ENCODE assay signal across 8 cellular contexts in the genomic region with DNA sequence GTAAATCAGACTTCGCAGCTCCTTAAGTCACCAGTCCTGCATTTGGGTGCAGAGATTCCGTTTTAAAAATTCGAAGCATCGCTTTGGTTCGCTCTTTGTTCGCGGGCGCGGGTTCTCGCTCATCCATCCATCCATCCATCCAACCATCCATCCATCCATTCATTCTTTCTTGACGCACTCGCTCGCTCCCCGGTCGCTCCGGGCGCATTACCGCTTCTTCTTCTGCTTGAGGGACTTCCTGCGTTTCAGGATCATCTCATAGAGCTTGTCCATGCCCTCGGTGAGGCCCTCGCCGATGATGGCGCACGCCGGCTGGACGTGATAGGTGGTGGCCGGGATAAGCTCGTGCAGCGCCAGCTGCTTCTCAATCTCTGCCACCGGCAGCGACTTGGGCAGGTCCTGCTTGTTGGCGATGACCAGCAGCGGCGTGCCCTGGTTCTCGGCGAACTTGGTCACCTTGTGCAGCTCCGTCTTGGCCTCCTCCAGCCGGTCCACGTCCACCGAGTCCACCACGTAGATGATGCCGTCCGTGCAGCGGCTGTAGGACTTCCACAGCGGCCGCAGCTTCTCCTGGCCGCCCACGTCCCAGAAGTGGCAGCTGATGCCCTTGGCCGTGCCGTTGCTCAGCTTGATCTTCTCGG. TPM values are rescaled to one million over a fixed set of nuclear protein-coding genes. Genes with fewer than 3 reads are reported as not detected.
DNase-seq lines count a peak whose midpoint lies in the region; ATAC-seq and TF ChIP-seq lines count a peak whose summit lies in the region.

No MANE protein-coding gene starts in this region.

- H4K91ac ChIP-seq in H9 (ENCODE audit: insufficient read length, low read depth, low read length): no peak overlapping the region

- H3K4me1 Mint-ChIP-seq in CD4-positive, CD25-positive, alpha-beta regulatory T cell: peaks cover 13 to 44% (median 33%) of the 10 kb centered on the region in 4 donors
- H3K4me1 Mint-ChIP-seq in H9: peaks cover 34 to 38% of the 10 kb centered on the region in 2 experiments
- peaks cover 51% of the 10 kb centered on the region for H3K4me1 Mint-ChIP-seq in T-helper 17 cell
- H3K4me1 Mint-ChIP-seq in effector memory CD8-positive, alpha-beta T cell (ENCODE audit: low read depth in 2 of 2): peaks cover 48 to 51% of the 10 kb centered on the region in 2 donors

- no peaks in the 10 kb centered on the region for H3K79me1 ChIP-seq in H9 (ENCODE audit: insufficient read depth, low read depth, low read length, poor library complexity, severe bottlenecking)

- peaks cover 19% of the 10 kb centered on the region for H3K23me2 ChIP-seq in H9 (ENCODE audit: insufficient read length, low read depth, low read length, poor library complexity, severe bottlenecking)

- H3K9ac ChIP-seq in H9 (ENCODE audit: extremely low read depth, insufficient read length, low read length): peak overlapping the region; percentile 26

- peaks cover 59% of the 10 kb centered on the region for H3K4me1 ChIP-seq in CD4-positive, CD25-positive, alpha-beta regulatory T cell (ENCODE audit: control insufficient read depth, insufficient read depth, low read length, poor library complexity, severe bottlenecking)
- no peaks in the 10 kb centered on the region; the same call in 1 of the 2 replicates for H3K4me1 ChIP-seq in H9 (ENCODE audit: insufficient read depth, low read length)

- no peak overlapping the region for H3K23ac ChIP-seq in H9 (ENCODE audit: insufficient read length, low read depth, low read length)

- peak overlapping the region; percentile 99 to 100 (median 99) for H3K27ac Mint-ChIP-seq in CD4-positive, CD25-positive, alpha-beta regulatory T cell
- peak overlapping the region in 2 of 3 experiments; percentile 51 to 65; a peak in 4 of 7 replicates for H3K27ac Mint-ChIP-seq in H9
- H3K27ac Mint-ChIP-seq in T-helper 17 cell: peak overlapping the region; percentile 99
- H3K27ac Mint-ChIP-seq in effector memory CD8-positive, alpha-beta T cell: peak overlapping the region; percentile 99 to 100

- H3K4me2 ChIP-seq in H9 (ENCODE audit: insufficient read depth, insufficient read length, low read length): peak overlapping the region; percentile 82

- H3K56ac ChIP-seq in H9 (ENCODE audit: insufficient read length, low read depth, low read length): no peak overlapping the region

- TF ChIP-seq CTCF in H9 (conservative IDR thresholded peaks at IDR 0.05): no peak

- no peak overlapping the region for H2BK5ac ChIP-seq in H9 (ENCODE audit: insufficient read length, low read length)

- H3K4me3 Mint-ChIP-seq in CD4-positive, CD25-positive, alpha-beta regulatory T cell: peak overlapping the region; percentile 92 to 100 (median 98)
- H3K4me3 Mint-ChIP-seq in H9: peak overlapping the region; percentile 72 to 93
- peak overlapping the region; percentile 96 for H3K4me3 Mint-ChIP-seq in T-helper 17 cell
- H3K4me3 Mint-ChIP-seq in effector memory CD8-positive, alpha-beta T cell: peak overlapping the region; percentile 95 to 100

- H2BK120ac ChIP-seq in H9 (ENCODE audit: low read depth, low read length, poor library complexity, severe bottlenecking): no peak overlapping the region

- peaks cover 18% of the 10 kb centered on the region for H3K36me3 ChIP-seq in CD4-positive, CD25-positive, alpha-beta regulatory T cell (ENCODE audit: control insufficient read depth, insufficient read depth, low read length)

- peaks cover 2% of the 10 kb centered on the region for H4K20me1 ChIP-seq in H9 (ENCODE audit: control insufficient read depth, insufficient read depth, insufficient read length)

- H3T11ph ChIP-seq in H9 (ENCODE audit: low read length): no peak overlapping the region

- H3K4ac ChIP-seq in H9 (ENCODE audit: low read depth, low read length): no peak overlapping the region

- H3K27me3 Mint-ChIP-seq in CD4-positive, CD25-positive, alpha-beta regulatory T cell: peaks cover 10% of the 10 kb centered on the region
- peaks cover 30% of the 10 kb centered on the region for H3K27me3 Mint-ChIP-seq in H9 (ENCODE audit: low read depth)
- H3K27me3 Mint-ChIP-seq in T-helper 17 cell: peaks cover 9% of the 10 kb centered on the region
- no peaks in the 10 kb centered on the region for H3K27me3 Mint-ChIP-seq in effector memory CD8-positive, alpha-beta T cell

- no peak overlapping the region for H2AFZ ChIP-seq in H9 (ENCODE audit: low read length)

- no peak for DNase-seq in CD4-positive, CD25-positive, alpha-beta regulatory T cell
- peak; percentile 39 for DNase-seq in H9
- DNase-seq in T-helper 17 cell: no peak
- peak in 1 of 3 experiments; percentile 48 for DNase-seq in effector memory CD8-positive, alpha-beta T cell
- peak; percentile 59 for DNase-seq in myocyte (ENCODE audit: low read depth)
- DNase-seq in SKM-1 treated with dmso at 0.1 percent for 144 hours (lab: John Stamatoyannopoulos, UW; ENCODE audit: unreplicated experiment): no peak
- no peak for DNase-seq in NCI-H510A treated with DMSO at 0.1 percent for 48 hours (lab: John Stamatoyannopoulos, UW)

- no peak overlapping the region for H4K8ac ChIP-seq in H9 (replicated peaks; ENCODE audit: insufficient read length, low read depth, low read length)

- H3K27ac ChIP-seq in CD4-positive, CD25-positive, alpha-beta regulatory T cell (ENCODE audit: insufficient read depth, low read length, poor library complexity, severe bottlenecking): peak overlapping the region; percentile 96
- H3K27ac ChIP-seq in H9 (ENCODE audit: insufficient read length, low read depth, low read length): no peak overlapping the region

- peak overlapping the region; percentile 100 for H3K4me3 ChIP-seq in CD4-positive, CD25-positive, alpha-beta regulatory T cell (ENCODE audit: low read depth, low read length)

- H2AK5ac ChIP-seq in H9 (ENCODE audit: insufficient read length, low read length): no peak overlapping the region

- peak overlapping the region; percentile 54 for H3K18ac ChIP-seq in H9 (ENCODE audit: insufficient read length, low read depth, low read length)

- H2BK15ac ChIP-seq in H9 (ENCODE audit: low read depth, low read length): no peak overlapping the region

- H3K14ac ChIP-seq in H9 (ENCODE audit: insufficient read depth, low read length): peak overlapping the region; percentile 10

- H3K79me2 ChIP-seq in H9 (ENCODE audit: insufficient read depth, low read length): no peaks in the 10 kb centered on the region

- WGBS in H9 (ENCODE audit: extremely low coverage, insufficient read length, low lambda C conversion rate): no CpG with 5 or more reads among the region's 51 CpGs

- no peaks in the 10 kb centered on the region for H3K27me3 ChIP-seq in CD4-positive, CD25-positive, alpha-beta regulatory T cell (ENCODE audit: control insufficient read depth, insufficient read depth, low read length)
- H3K27me3 ChIP-seq in H9 (ENCODE audit: insufficient read depth, low read length): peaks cover 4% of the 10 kb centered on the region; the same call in 1 of the 2 replicates

- H2BK20ac ChIP-seq in H9 (ENCODE audit: low read depth, low read length, poor library complexity, severe bottlenecking): no peak overlapping the region

- no peaks in the 10 kb centered on the region for H3K9me3 ChIP-seq in CD4-positive, CD25-positive, alpha-beta regulatory T cell (ENCODE audit: control insufficient read depth in 2 of 2, low read length in 2 of 2)
- H3K9me3 ChIP-seq in H9 (ENCODE audit: control insufficient read depth, low read depth, low read length) (no peaks in the 10 kb centered on the region), T-helper 17 cell (ENCODE audit: control insufficient read depth, low read length, poor library complexity, severe bottlenecking) (no peaks in the 10 kb centered on the region)

- H3K9me3 Mint-ChIP-seq in CD4-positive, CD25-positive, alpha-beta regulatory T cell: peaks cover 0 to 6% (median 1%) of the 10 kb centered on the region in 7 donors
- no peaks in the 10 kb centered on the region; a peak in 1 of 5 replicates for H3K9me3 Mint-ChIP-seq in H9
- H3K9me3 Mint-ChIP-seq in effector memory CD8-positive, alpha-beta T cell: no peaks in the 10 kb centered on the region

- no peak for ATAC-seq in CD4-positive, CD25-positive, alpha-beta regulatory T cell (ENCODE audit: low read depth in 2 of 2)
- ATAC-seq in T-helper 17 cell (no peak), GM19397 (IDR thresholded peaks at IDR 0.05; ENCODE audit: unreplicated experiment) (no peak)
- ATAC-seq in effector memory CD8-positive, alpha-beta T cell (replicated peaks): no peak

- no peak overlapping the region for H2BK12ac ChIP-seq in H9 (ENCODE audit: insufficient read length, low read depth, low read length)

- H4K5ac ChIP-seq in H9 (ENCODE audit: insufficient read length, low read depth, low read length): no peak overlapping the region

- peaks cover 40% of the 10 kb centered on the region for H3K36me3 Mint-ChIP-seq in CD4-positive, CD25-positive, alpha-beta regulatory T cell
- H3K36me3 Mint-ChIP-seq in H9 (ENCODE audit: insufficient read depth in 1 of 3, low read depth in 3 of 3) (no peaks in the 10 kb centered on the region; a peak in 2 of 7 replicates), T-helper 17 cell (ENCODE audit: low read depth) (peaks cover 23% of the 10 kb centered on the region)
- H3K36me3 Mint-ChIP-seq in effector memory CD8-positive, alpha-beta T cell (ENCODE audit: insufficient read depth): peaks cover 83% of the 10 kb centered on the region

RNA-seq across cellular contexts. Expression of a gene that starts 1.0 kb away (rescaled TPM):
- 407 TPM for total RNA-seq in CD4-positive, CD25-positive, alpha-beta regulatory T cell
- 100 to 1,000 TPM; 103 to 176 (median 129) TPM for polyA plus RNA-seq in CD4-positive, CD25-positive, alpha-beta regulatory T cell
- total RNA-seq in H9 (2021): 11.2 and 12.0 TPM in 2 replicates
- total RNA-seq in T-helper 17 cell: 100 to 1,000 TPM; 365 to 393 TPM
- total RNA-seq in myocyte: 27.7 and 32.9 TPM in 2 replicates
- polyA plus RNA-seq in myocyte (2012): 59.0 TPM

Comparison
In these comparisons a context has a peak if more than half of its experiments do, and no peak if none do; other contexts are left out.
1. DNase-seq: peak in H9 (single experiment) and myocyte (single experiment); none in CD4-positive, CD25-positive, alpha-beta regulatory T cell (0 of 3), T-helper 17 cell (0 of 3), SKM-1 treated with dmso at 0.1 percent for 144 hours (single experiment) and NCI-H510A treated with DMSO at 0.1 percent for 48 hours (single experiment).
2. RNA of a gene that starts 1.0 kb away (total RNA-seq): 407 TPM in CD4-positive, CD25-positive, alpha-beta regulatory T cell (single experiment) and 365 to 393 TPM in T-helper 17 cell; 27.7 to 32.9 TPM in myocyte and 11.2 to 12.0 TPM in H9; every median in the first group is over 10 times any median in the second.
3. Peak in every context shown above with its lines, with median percentiles within 50 percentile points of each other: H3K27ac Mint-ChIP-seq and H3K4me3 Mint-ChIP-seq.